In the genomic region with DNA sequence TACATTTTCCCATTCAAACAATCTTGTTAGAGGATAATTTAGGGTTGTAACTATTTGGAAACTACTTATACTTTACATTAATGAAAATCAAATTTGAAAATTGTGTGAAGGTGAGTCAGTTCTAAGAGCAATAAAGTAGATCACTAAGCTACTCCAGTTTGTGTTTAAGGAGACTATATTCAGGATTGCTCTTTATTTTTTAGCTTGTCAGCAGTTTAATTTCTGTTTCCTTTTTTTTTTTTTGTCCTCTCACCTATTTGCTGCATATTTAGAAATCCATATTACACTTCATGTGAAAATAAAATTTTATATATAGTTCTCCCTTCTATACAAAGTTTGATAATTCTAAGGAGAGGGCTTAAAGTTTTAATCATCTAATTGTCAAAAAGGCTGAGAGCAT, we compare ENCODE assay signal across 11 cellular contexts.
"Had no signal": no experiment of that assay in that cellular context is flagged by ENCODE, and none has a peak within 500 bp of the region (broad histone marks: within the 10 kb centered on the region; RNA-seq: fewer than 3 reads in every experiment).

No MANE protein-coding gene starts in this region.

- H3K4me3 ChIP-seq: GM23248, GM23338, HAP-1 had no signal

- H2AFZ ChIP-seq: GM23248, GM23338 had no signal

- H3K9ac ChIP-seq: GM23248 had no signal

- ATAC-seq: GM23338, HCT116 had no signal

- DNase-seq: GM23248, GOT3, H7, H9, HCEC 1CT, HFFc6 had no signal

- H3K9me3 ChIP-seq: HAP-1 had no signal

- H3K4me2 ChIP-seq: GM23338 had no signal

- H3K36me3 ChIP-seq: HAP-1 had no signal

- FAIRE-seq: H1, H54 had no signal

- H3K27ac ChIP-seq: GM23248 had no signal
